Comparison of ENCODE assay signal across 8 cellular contexts in genomic region chr9:127396253-127396807, GRCh38. TPM values are rescaled to one million over a fixed set of nuclear protein-coding genes. Genes with fewer than 3 reads are reported as not detected.
A peak's percentile ranks its signal among the peaks of the same experiment; 100 is the strongest.
DNase-seq lines count a peak whose midpoint lies in the region; ATAC-seq and TF ChIP-seq lines count a peak whose summit lies in the region.

No MANE protein-coding gene starts in this region.

- H3K27me3 Mint-ChIP-seq in CD14-positive monocyte (ENCODE audit: low read depth in 3 of 3) = peaks cover 12 to 29% (median 17%) of the 10 kb centered on the region in 3 donors
- H3K27me3 Mint-ChIP-seq in IgD-negative memory B cell = no peaks in the 10 kb centered on the region
- H3K27me3 Mint-ChIP-seq in nephron progenitor cell (ENCODE audit: low read depth, poor library complexity) = peaks cover 29% of the 10 kb centered on the region

- H3K4me1 ChIP-seq in ectodermal cell (ENCODE audit: control insufficient read depth, insufficient read depth, low read length) = no peaks in the 10 kb centered on the region

- H3K4me3 Mint-ChIP-seq in CD14-positive monocyte (peak overlapping the region; percentile 84 to 87), IgD-negative memory B cell (peak overlapping the region; percentile 81 to 92 (median 84)), nephron progenitor cell (peak overlapping the region; percentile 80)

- 7% methylated on average over 27 of the region's 27 CpGs for WGBS in ectodermal cell, 2 experiments

- TF ChIP-seq CTCF in CD14-positive monocyte (IDR thresholded peaks at IDR 0.05) (no peak), nephron progenitor cell (IDR thresholded peaks at IDR 0.05) (no peak)

- peak overlapping the region; percentile 52 for H3K4me3 ChIP-seq in ectodermal cell (ENCODE audit: insufficient read depth, low read depth, low read length)

- no peak for DNase-seq in CD14-positive monocyte (ENCODE audit: low spot score)
- DNase-seq in nephron progenitor cell = no peak
- no peak for DNase-seq in AG08396 (ENCODE audit: low spot score)
- DNase-seq in effector CD8-positive, alpha-beta T cell (lab: John Stamatoyannopoulos, UW) = no peak
- no peak for DNase-seq in islet precursor cell

- no peak for ATAC-seq in GM18517 (IDR thresholded peaks at IDR 0.05; ENCODE audit: unreplicated experiment)

- intact Hi-C loops in CD14-positive monocyte (cut with micrococcal nuclease) = loop anchor here (2.0 to 5.0 kb wide), 2 partner anchors 54 to 174 kb away; partner anchors contain the start of genes LRSAM1 (in 1 of the 2) and RPL12 (in 1 of the 2)

- no peak overlapping the region for H3K27ac ChIP-seq in ectodermal cell (ENCODE audit: insufficient read depth, low read depth, low read length, poor library complexity, severe bottlenecking)

- H3K9me3 ChIP-seq in ectodermal cell (ENCODE audit: control insufficient read depth, low read length) = no peaks in the 10 kb centered on the region

- peaks cover 25% of the 10 kb centered on the region for H3K27me3 ChIP-seq in ectodermal cell (ENCODE audit: control insufficient read depth, insufficient read depth, low read length, poor library complexity, severe bottlenecking)

- no peaks in the 10 kb centered on the region for H3K36me3 ChIP-seq in ectodermal cell (ENCODE audit: control insufficient read depth, insufficient read depth, low read length)

- H3K9me3 Mint-ChIP-seq in CD14-positive monocyte (peaks cover 0 to 3% (median 0%) of the 10 kb centered on the region in 7 donors), IgD-negative memory B cell (no peaks in the 10 kb centered on the region), nephron progenitor cell (no peaks in the 10 kb centered on the region)

- H3K36me3 Mint-ChIP-seq in CD14-positive monocyte (peaks cover 0 to 3% of the 10 kb centered on the region in 2 donors), IgD-negative memory B cell (no peaks in the 10 kb centered on the region), nephron progenitor cell (ENCODE audit: low read depth) (no peaks in the 10 kb centered on the region)

- H3K27ac Mint-ChIP-seq in CD14-positive monocyte (peak overlapping the region in 3 of 7 donors; percentile 30 to 73 (median 71)), IgD-negative memory B cell (peak overlapping the region; percentile 46 to 86 (median 65)), nephron progenitor cell (no peak overlapping the region)

- H3K4me1 Mint-ChIP-seq in CD14-positive monocyte = peaks cover 23% of the 10 kb centered on the region
- peaks cover 0 to 4% (median 2%) of the 10 kb centered on the region in 3 donors for H3K4me1 Mint-ChIP-seq in IgD-negative memory B cell
- peaks cover 24% of the 10 kb centered on the region for H3K4me1 Mint-ChIP-seq in nephron progenitor cell

RNA-seq across cellular contexts. Expression of gene SLC2A8, which starts 0.6 kb away (rescaled TPM):
- polyA plus RNA-seq in CD14-positive monocyte (1 to 10 TPM; 6.6 to 8.7 TPM), IgD-negative memory B cell (7.8 TPM)
- 15.7 TPM for polyA plus RNA-seq in ectodermal cell (2013, experiment 1 of 4)
- polyA plus RNA-seq in ectodermal cell (2013, experiment 2 of 4) = 16.0 TPM
- 18.6 TPM for polyA plus RNA-seq in ectodermal cell (2013, experiment 3 of 4)
- 19.7 TPM for polyA plus RNA-seq in ectodermal cell (2013, experiment 4 of 4)

RNA-seq across cellular contexts. Expression of gene ZNF79, which starts 27.9 kb away (rescaled TPM):
- polyA plus RNA-seq in CD14-positive monocyte (1 to 10 TPM; 1.4 to 2.0 TPM), IgD-negative memory B cell (8.7 TPM)
- 6.5 TPM for polyA plus RNA-seq in ectodermal cell (2013, experiment 1 of 4)
- polyA plus RNA-seq in ectodermal cell (2013, experiment 2 of 4) = 8.0 TPM
- 7.2 TPM for polyA plus RNA-seq in ectodermal cell (2013, experiment 3 of 4)
- 8.2 TPM for polyA plus RNA-seq in ectodermal cell (2013, experiment 4 of 4)

RNA-seq across cellular contexts. Expression of gene RPL12, which starts 54.9 kb away (rescaled TPM):
- polyA plus RNA-seq in CD14-positive monocyte (100 to 1,000 TPM; 417 to 490 TPM), IgD-negative memory B cell (2,090 TPM)
- 1,891 TPM for polyA plus RNA-seq in ectodermal cell (2013, experiment 1 of 4)
- 1,816 TPM for polyA plus RNA-seq in ectodermal cell (2013, experiment 2 of 4)
- polyA plus RNA-seq in ectodermal cell (2013, experiment 3 of 4) = 1,690 TPM
- polyA plus RNA-seq in ectodermal cell (2013, experiment 4 of 4) = 1,848 TPM

RNA-seq across cellular contexts. Expression of gene LRSAM1, which starts 55.0 kb away (rescaled TPM):
- polyA plus RNA-seq in CD14-positive monocyte = 1 to 10 TPM; 6.0 to 8.2 TPM
- polyA plus RNA-seq in IgD-negative memory B cell = 15.7 TPM
- polyA plus RNA-seq in ectodermal cell (2013, experiment 1 of 4) = 20.9 TPM
- 18.1 TPM for polyA plus RNA-seq in ectodermal cell (2013, experiment 2 of 4)
- 18.3 TPM for polyA plus RNA-seq in ectodermal cell (2013, experiment 3 of 4)
- polyA plus RNA-seq in ectodermal cell (2013, experiment 4 of 4) = 17.4 TPM
